Comparison of ENCODE assay signal across 10 cellular contexts in the genomic region with DNA sequence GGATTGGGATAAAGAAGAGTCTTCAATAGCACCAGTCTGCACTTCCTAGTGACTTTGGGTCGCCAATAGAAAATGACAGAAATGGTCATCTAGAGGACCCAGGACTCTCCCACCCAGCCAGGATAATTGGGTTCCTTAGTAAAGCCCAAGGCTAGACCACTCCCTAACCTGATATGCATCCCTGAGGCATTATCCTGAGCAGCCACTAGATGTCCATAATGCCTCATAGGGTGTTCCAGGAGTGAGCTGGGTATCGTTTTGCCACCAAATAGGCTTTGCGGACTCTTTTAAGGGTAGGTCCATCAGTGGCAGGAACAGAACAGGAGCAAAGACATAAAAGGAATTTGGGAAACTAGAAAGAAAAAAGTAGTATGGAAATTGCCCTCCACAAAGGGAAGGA. TPM values are rescaled to one million over a fixed set of nuclear protein-coding genes. Genes with fewer than 3 reads are reported as not detected.
DNase-seq lines count a peak whose midpoint lies in the region; ATAC-seq and TF ChIP-seq lines count a peak whose summit lies in the region.
"Had no signal": no experiment of that assay in that cellular context is flagged by ENCODE, and none has a peak within 500 bp of the region (broad histone marks: within the 10 kb centered on the region; RNA-seq: fewer than 3 reads in every experiment).

No MANE protein-coding gene starts in this region.

- H3K9me3 Mint-ChIP-seq in CD4-positive, alpha-beta memory T cell = peaks cover 0 to 2% (median 0%) of the 10 kb centered on the region in 8 donors

- peak overlapping the region in 1 of 8 donors; percentile 35 for H3K4me3 Mint-ChIP-seq in CD4-positive, alpha-beta memory T cell

- ATAC-seq in GM21447 (IDR thresholded peaks at IDR 0.05; ENCODE audit: unreplicated experiment) (no peak), HG03025 (IDR thresholded peaks at IDR 0.05; ENCODE audit: low FRiP score, unreplicated experiment) (no peak)

- peak; percentile 47 for TF ChIP-seq CTCF in LNCAP (IDR thresholded peaks at IDR 0.05)
- peak; percentile 33 to 58 (median 52) for TF ChIP-seq CTCF in adrenal gland (IDR thresholded peaks at IDR 0.05)

- peak; percentile 30 for DNase-seq in EH (ENCODE audit: low read depth)
- DNase-seq in adrenal gland = peak in 1 of 7 donors; percentile 68
- peak; percentile 58 for DNase-seq in midbrain (lab: John Stamatoyannopoulos, UW)
- DNase-seq in UCSD-AML1 (lab: John Stamatoyannopoulos, UW; ENCODE audit: unreplicated experiment) = no peak
- DNase-seq in CD4-positive, alpha-beta memory T cell = no peak
- DNase-seq: T-helper 1 cell, uterus had no signal

- TF ChIP-seq POLR2A in adrenal gland (IDR thresholded peaks at IDR 0.05) = no peak

- intact Hi-C loops in adrenal gland (cut with DNase I) = loop anchor here (5.0 to 10.0 kb wide), 3 partner anchors 99 to 321 kb away; no protein-coding TSS in a partner anchor
- intact Hi-C loops in CD4-positive, alpha-beta memory T cell (cut with micrococcal nuclease) = no loop called here

- no peaks in the 10 kb centered on the region for H3K27me3 ChIP-seq in adrenal gland
- H3K27me3 ChIP-seq in CD4-positive, alpha-beta memory T cell (ENCODE audit: insufficient read depth, low read length) = no peaks in the 10 kb centered on the region
- H3K27me3 ChIP-seq: uterus had no signal

- no peak overlapping the region for H3K27ac Mint-ChIP-seq in CD4-positive, alpha-beta memory T cell

- H3K27me3 Mint-ChIP-seq in CD4-positive, alpha-beta memory T cell = peaks cover 0 to 2% of the 10 kb centered on the region in 2 donors

- H3K27ac ChIP-seq in adrenal gland = no peak overlapping the region
- no peak overlapping the region for H3K27ac ChIP-seq in CD4-positive, alpha-beta memory T cell (ENCODE audit: low read depth, low read length)
- H3K27ac ChIP-seq: uterus had no signal

- peaks cover 7 to 17% of the 10 kb centered on the region in 2 donors for H3K4me1 ChIP-seq in adrenal gland (replicated peaks in 1 of 2)
- H3K4me1 ChIP-seq in CD4-positive, alpha-beta memory T cell (ENCODE audit: insufficient read depth, low read length) = peaks cover under 1% of the 10 kb centered on the region

- 68 to 79% (median 72%) methylated on average over 3 of the region's 3 CpGs for WGBS in adrenal gland, 4 donors

- H3K36me3 Mint-ChIP-seq in CD4-positive, alpha-beta memory T cell = peaks cover 0 to 1% of the 10 kb centered on the region in 2 donors

- H3K36me3 ChIP-seq in adrenal gland (replicated peaks in 1 of 2) = no peaks in the 10 kb centered on the region
- peaks cover 3% of the 10 kb centered on the region for H3K36me3 ChIP-seq in CD4-positive, alpha-beta memory T cell (ENCODE audit: insufficient read depth, low read length)
- H3K36me3 ChIP-seq: uterus had no signal

- CTCF ChIA-PET in CD4-positive, alpha-beta memory T cell (lab: Charles Lee; ENCODE audit: partially characterized antibody) = interaction anchor here (1.6 kb wide), 1 partner anchor 174 kb away, joined by 5 read pairs; no protein-coding TSS in a partner anchor

- no peak overlapping the region for H3K4me3 ChIP-seq in adrenal gland
- H3K4me3 ChIP-seq in CD4-positive, alpha-beta memory T cell (ENCODE audit: low read length in 2 of 2) = no peak overlapping the region
- H3K4me3 ChIP-seq: uterus had no signal

- POLR2A ChIA-PET in CD4-positive, alpha-beta memory T cell (lab: Charles Lee; ENCODE audit: partially characterized antibody) = no interaction called here

- H3K9me3 ChIP-seq in adrenal gland (replicated peaks in 1 of 3) = no peaks in the 10 kb centered on the region
- H3K9me3 ChIP-seq in CD4-positive, alpha-beta memory T cell (ENCODE audit: control insufficient read depth in 1 of 2, low read length in 2 of 2) = no peaks in the 10 kb centered on the region
- H3K9me3 ChIP-seq: uterus had no signal

- peaks cover 4 to 15% (median 5%) of the 10 kb centered on the region in 4 donors for H3K4me1 Mint-ChIP-seq in CD4-positive, alpha-beta memory T cell

RNA-seq across cellular contexts. Expression of a gene that starts 4.5 kb away (rescaled TPM):
- 10 to 100 TPM in 5 of 8 donors, 1 to 10 TPM in 3; 3.6 to 23.7 (median 14.7) TPM for total RNA-seq in adrenal gland
- 10 to 100 TPM in 1 of 3 donors, 1 to 10 TPM in 2; 2.2 to 14.5 (median 3.7) TPM for polyA plus RNA-seq in adrenal gland
- total RNA-seq in CD4-positive, alpha-beta memory T cell = not detected
- polyA plus RNA-seq in CD4-positive, alpha-beta memory T cell = not detected

Comparison
In these comparisons a context has a peak if more than half of its experiments do, and no peak if none do; other contexts are left out.
1. DNase-seq: peak in EH (single experiment) and midbrain (single experiment); none in UCSD-AML1 (single experiment) and CD4-positive, alpha-beta memory T cell (0 of 5).
2. RNA of a gene that starts 4.5 kb away (total RNA-seq): 3.6 to 23.7 TPM in adrenal gland; not detected in CD4-positive, alpha-beta memory T cell; every median in the first group is over 4 times any median in the second.